32 cellular contexts compared by ENCODE assay signal in genomic region chr3:127143172-127143571, GRCh38. TPM values are rescaled to one million over a fixed set of nuclear protein-coding genes. Genes with fewer than 3 reads are reported as not detected.
"Had no signal": no experiment of that assay in that cellular context is flagged by ENCODE, and none has a peak within 500 bp of the region (broad histone marks: within the 10 kb centered on the region; RNA-seq: fewer than 3 reads in every experiment).

No MANE protein-coding gene starts in this region.

- H3K9me3 ChIP-seq: esophagus squamous epithelium had no signal

- H3K36me3 ChIP-seq: brain microvascular endothelial cell, esophagus squamous epithelium had no signal

- ATAC-seq: activated CD8-positive, alpha-beta T cell treated with anti-CD3 and anti-CD28 coated beads, Interleukin-2, amount 10 ng/mL, durations not matched to agents 7 days and 5 days; activated T-cell treated with anti-CD3 and anti-CD28 coated beads, Interleukin-2, amount 50 U/mL, for 4 hours; activated T-helper 17 cell treated with anti-CD3 and anti-CD28 coated beads, Interleukin-2, amount 50 U/mL, for 72 hours; T-helper 17 cell had no signal

- H3K4me3 ChIP-seq: esophagus squamous epithelium had no signal

- H3K4me3 Mint-ChIP-seq: activated CD4-positive, alpha-beta memory T cell treated with anti-CD3 and anti-CD28 coated beads for 36 hours; activated CD8-positive, alpha-beta T cell treated with anti-CD3 and anti-CD28 coated beads, Interleukin-2, amount 10 ng/mL, durations not matched to agents 7 days and 5 days; activated naive CD8-positive, alpha-beta T cell; activated T-cell treated with anti-CD3 and anti-CD28 coated beads, Interleukin-2, amount 50 U/mL, for 4 hours; activated T-helper 17 cell treated with anti-CD3 and anti-CD28 coated beads, Interleukin-2, amount 50 U/mL, for 72 hours; T-helper 17 cell; T-helper 2 cell treated with Interferon-gamma antibody and Interleukin-4, amounts not matched to agents 5 μg/mL and 100 μg/mL, for 36 hours had no signal

- DNase-seq: activated CD4-positive, alpha-beta memory T cell treated with anti-CD3 and anti-CD28 coated beads for 36 hours; activated CD4-positive, alpha-beta T cell treated with anti-CD3 and anti-CD28 coated beads for 48 hours; activated CD8-positive, alpha-beta T cell treated with anti-CD3 and anti-CD28 coated beads, Interleukin-2, amount 10 ng/mL, durations not matched to agents 7 days and 5 days; activated effector memory CD4-positive, alpha-beta T cell treated with Interleukin-2 at 50 U/mL for 16 hours; activated gamma-delta T cell treated with Interleukin-2 at 50 U/mL for 16 hours; activated naive CD4-positive, alpha-beta T cell treated with anti-CD3 and anti-CD28 coated beads, Interleukin-2, amount 50 U/mL, for 16 hours; activated naive CD4-positive, alpha-beta T cell treated with Interleukin-2 at 50 U/mL for 16 hours; activated T-cell treated with anti-CD3 and anti-CD28 coated beads, Interleukin-2, amount 50 U/mL, for 4 hours; amniotic stem cell; anterior cingulate cortex; brain microvascular endothelial cell; caudate nucleus; effector CD8-positive, alpha-beta T cell; esophagus squamous epithelium; foreskin melanocyte; head of caudate nucleus; hypothalamus; T-helper 1 cell; T-helper 17 cell; T1000 had no signal

- H3K27ac Mint-ChIP-seq: activated CD4-positive, alpha-beta memory T cell treated with anti-CD3 and anti-CD28 coated beads for 36 hours; activated CD8-positive, alpha-beta T cell treated with anti-CD3 and anti-CD28 coated beads, Interleukin-2, amount 10 ng/mL, durations not matched to agents 7 days and 5 days; activated naive CD8-positive, alpha-beta T cell; activated T-helper 17 cell treated with anti-CD3 and anti-CD28 coated beads, Interleukin-2, amount 50 U/mL, for 72 hours; T-helper 17 cell; T-helper 2 cell treated with Interferon-gamma antibody and Interleukin-4, amounts not matched to agents 5 μg/mL and 100 μg/mL, for 36 hours had no signal

- H3K4me1 Mint-ChIP-seq: activated T-helper 17 cell treated with anti-CD3 and anti-CD28 coated beads, Interleukin-2, amount 50 U/mL, for 72 hours; T-helper 17 cell had no signal

- H3K27me3 ChIP-seq: brain microvascular endothelial cell had no signal

- H3K27ac ChIP-seq: brain microvascular endothelial cell, epithelial cell of prostate, esophagus squamous epithelium had no signal

- H3K36me3 Mint-ChIP-seq: activated CD4-positive, alpha-beta memory T cell treated with anti-CD3 and anti-CD28 coated beads for 36 hours; activated naive CD8-positive, alpha-beta T cell had no signal

RNA-seq across cellular contexts. Expression of gene PRR23E, which starts 49.8 kb away (rescaled TPM):
- total RNA-seq: activated CD4-positive, alpha-beta memory T cell treated with anti-CD3 and anti-CD28 coated beads for 36 hours; activated CD8-positive, alpha-beta T cell treated with anti-CD3 and anti-CD28 coated beads, Interleukin-2, amount 10 ng/mL, durations not matched to agents 7 days and 5 days; activated T-cell treated with anti-CD3 and anti-CD28 coated beads, Interleukin-2, amount 50 U/mL, for 4 hours; activated T-helper 17 cell treated with anti-CD3 and anti-CD28 coated beads, Interleukin-2, amount 50 U/mL, for 72 hours; astrocyte; bronchial epithelial cell; chondrocyte; dermis microvascular lymphatic vessel endothelial cell; endothelial cell of umbilical vein; esophagus squamous epithelium; fibroblast of lung; fibroblast of villous mesenchyme; T-helper 17 cell had no signal
- polyA plus RNA-seq: endothelial cell of umbilical vein, esophagus, fibroblast of lung had no signal
